ENCODE assay signal across 9 cellular contexts in genomic region chr12:1083086-1083887, GRCh38.
DNase-seq lines count a peak whose midpoint lies in the region; ATAC-seq and TF ChIP-seq lines count a peak whose summit lies in the region.
"Had no signal": no experiment of that assay in that cellular context is flagged by ENCODE, and none has a peak within 500 bp of the region (broad histone marks: within the 10 kb centered on the region; RNA-seq: fewer than 3 reads in every experiment).

No MANE protein-coding gene starts in this region.

- H3K9me3 Mint-ChIP-seq in activated T-helper 17 cell treated with anti-CD3 and anti-CD28 coated beads, Interleukin-2, amount 50 U/mL, for 72 hours = no peaks in the 10 kb centered on the region

- no peak overlapping the region for H3K4me3 ChIP-seq in liver (ENCODE audit: low read depth in 1 of 3, low read length in 3 of 3)

- H3K36me3 ChIP-seq in liver (ENCODE audit: control insufficient read depth in 4 of 4, insufficient read depth in 3 of 4, low read depth in 1 of 4, low read length in 3 of 4) = no peaks in the 10 kb centered on the region

- no peak overlapping the region for H3K9ac ChIP-seq in liver (ENCODE audit: low read depth in 1 of 2, low read length in 2 of 2)

- no peaks in the 10 kb centered on the region for H3K9me3 ChIP-seq in liver (ENCODE audit: control insufficient read depth in 4 of 4, low read length in 3 of 4)

- no peak for ATAC-seq in activated T-helper 17 cell treated with anti-CD3 and anti-CD28 coated beads, Interleukin-2, amount 50 U/mL, for 72 hours (replicated peaks)

- H3K27me3 Mint-ChIP-seq in activated T-helper 17 cell treated with anti-CD3 and anti-CD28 coated beads, Interleukin-2, amount 50 U/mL, for 72 hours = no peaks in the 10 kb centered on the region

- TF ChIP-seq CTCF in liver (IDR thresholded peaks at IDR 0.05; ENCODE audit: low read depth, low read length, missing input control) = no peak

- 77% methylated on average over 12 of the region's 12 CpGs for WGBS in liver

- no peak overlapping the region for H3K27ac Mint-ChIP-seq in activated T-helper 17 cell treated with anti-CD3 and anti-CD28 coated beads, Interleukin-2, amount 50 U/mL, for 72 hours

- no peaks in the 10 kb centered on the region for H3K27me3 ChIP-seq in liver (ENCODE audit: control insufficient read depth in 4 of 4, insufficient read depth in 4 of 4, low read length in 3 of 4)

- H3K27ac ChIP-seq in caudate nucleus (ENCODE audit: low read depth, low read length) = peak overlapping the region; percentile 82
- H3K27ac ChIP-seq in liver (ENCODE audit: low read depth in 1 of 2, low read length in 2 of 2) = peak overlapping the region; percentile 10 to 26
- H3K27ac ChIP-seq in temporal lobe (ENCODE audit: low read depth, low read length) = peak overlapping the region; percentile 15

- no peak for TF ChIP-seq RAD21 in liver (IDR thresholded peaks at IDR 0.05)

- H3K36me3 Mint-ChIP-seq in activated T-helper 17 cell treated with anti-CD3 and anti-CD28 coated beads, Interleukin-2, amount 50 U/mL, for 72 hours (ENCODE audit: low read depth) = peaks cover 8% of the 10 kb centered on the region

- no peak overlapping the region for H3K4me3 Mint-ChIP-seq in activated T-helper 17 cell treated with anti-CD3 and anti-CD28 coated beads, Interleukin-2, amount 50 U/mL, for 72 hours

- H3K4me1 ChIP-seq in liver (ENCODE audit: control insufficient read depth in 4 of 4, insufficient read depth in 4 of 4, low read length in 3 of 4) = peaks cover 0 to 5% (median 3%) of the 10 kb centered on the region in 4 donors

- H3K4me1 Mint-ChIP-seq in activated T-helper 17 cell treated with anti-CD3 and anti-CD28 coated beads, Interleukin-2, amount 50 U/mL, for 72 hours = peaks cover 24% of the 10 kb centered on the region

- DNase-seq in NCI-H1092 treated with DMSO at 0.1 percent for 48 hours (lab: John Stamatoyannopoulos, UW) (peak; percentile 56), NCI-H1092 (lab: John Stamatoyannopoulos, UW) (no peak), caudate nucleus (lab: John Stamatoyannopoulos, UW) (peak in 31 of 61 donors; percentile 7 to 72 (median 31)), NCI-H187 treated with DMSO at 0.1 percent for 48 hours (lab: John Stamatoyannopoulos, UW) (no peak), NCI-H2107 (lab: John Stamatoyannopoulos, UW) (no peak)
- DNase-seq: effector CD8-positive, alpha-beta T cell had no signal

TF ChIP-seq in liver, 16 proteins besides CTCF, POLR2A, EP300 and RAD21:
- no peak for TF ChIP-seq NR2F2 (IDR thresholded peaks at IDR 0.05)

Comparison
In these comparisons a context has a peak if more than half of its experiments do, and no peak if none do; other contexts are left out.
1. DNase-seq: peak in NCI-H1092 treated with DMSO at 0.1 percent for 48 hours (single experiment) and caudate nucleus (31 of 61); none in NCI-H1092 (single experiment), NCI-H187 treated with DMSO at 0.1 percent for 48 hours (single experiment) and NCI-H2107 (single experiment).
2. H3K27ac ChIP-seq: peak in every context shown above with its lines; median percentile 82 in caudate nucleus; 18 in liver; 15 in temporal lobe.